Comparison of ENCODE assay signal across 8 cellular contexts in genomic region chr11:57566035-57566504, GRCh38. TPM values are rescaled to one million over a fixed set of nuclear protein-coding genes. Genes with fewer than 3 reads are reported as not detected.
DNase-seq lines count a peak whose midpoint lies in the region; ATAC-seq and TF ChIP-seq lines count a peak whose summit lies in the region.

No MANE protein-coding gene starts in this region.

- ATAC-seq in GM19438 (IDR thresholded peaks at IDR 0.05; ENCODE audit: low read depth, unreplicated experiment), result peak; percentile 53
- ATAC-seq in HG03460 (IDR thresholded peaks at IDR 0.05; ENCODE audit: unreplicated experiment), result peak; percentile 57

- no peaks in the 10 kb centered on the region for H4K20me1 ChIP-seq in SK-N-SH (ENCODE audit: insufficient read depth)

- H3K4me1 ChIP-seq in SK-N-SH (ENCODE audit: control insufficient read depth in 1 of 2, insufficient read depth in 2 of 2, low read depth in 1 of 2, low read length in 1 of 2) (peaks cover 0 to 14% of the 10 kb centered on the region in 2 experiments; a peak in 1 of 4 replicates), tibial artery (peaks cover 0 to 23% (median 12%) of the 10 kb centered on the region in 4 donors)

- H3K4me3 ChIP-seq in SK-N-SH (ENCODE audit: low read depth in 2 of 2, low read length in 1 of 2) (peak overlapping the region; percentile 53 to 82), tibial artery (peak overlapping the region; percentile 72 to 83)

- TF ChIP-seq CTCF in SK-N-SH (IDR thresholded peaks at IDR 0.05), result no peak
- no peak for TF ChIP-seq CTCF in tibial artery (IDR thresholded peaks at IDR 0.05)

- H3K27ac ChIP-seq in SK-N-SH (ENCODE audit: low read depth in 2 of 2, low read length in 1 of 2) (peak overlapping the region; percentile 29 to 36; a peak in 3 of 4 replicates), tibial artery (peak overlapping the region; percentile 67 to 79)

- H3K4me1 Mint-ChIP-seq in dendritic cell treated with granulocyte-macrophage colony-stimulating factor and Interleukin-4, amounts not matched to agents 40 ng/mL and 50 ng/mL, for 4 days (ENCODE audit: low read depth), result peaks cover 51% of the 10 kb centered on the region

- intact Hi-C loops in dendritic cell treated with granulocyte-macrophage colony-stimulating factor and Interleukin-4, amounts not matched to agents 40 ng/mL and 50 ng/mL, for 4 days (cut with micrococcal nuclease), result loop anchor here (2.0 kb wide), 1 partner anchor 35 kb away; the partner anchor contains the start of gene TIMM10
- intact Hi-C loops in tibial artery (cut with DNase I; ENCODE audit: low total_unique reads), result loop anchor here (2.0 kb wide), 1 partner anchor 33 kb away; no protein-coding TSS in a partner anchor

- WGBS in SK-N-SH (ENCODE audit: low lambda C conversion rate), result 92% methylated on average over 3 of the region's 3 CpGs

- H3K9me3 Mint-ChIP-seq in dendritic cell treated with granulocyte-macrophage colony-stimulating factor and Interleukin-4, amounts not matched to agents 40 ng/mL and 50 ng/mL, for 4 days, result no peaks in the 10 kb centered on the region

- DNase-seq in EL (peak; percentile 71), SK-N-SH (no peak), medulla oblongata (ENCODE audit: extremely low spot score) (peak; percentile 92), tibial artery (peak in 1 of 2 donors; percentile 44), mesenteric fat pad (ENCODE audit: low spot score) (no peak)

- H3K27me3 ChIP-seq in SK-N-SH (ENCODE audit: insufficient read depth), result no peaks in the 10 kb centered on the region
- no peaks in the 10 kb centered on the region for H3K27me3 ChIP-seq in tibial artery

- no peak for TF ChIP-seq RAD21 in SK-N-SH (IDR thresholded peaks at IDR 0.05; ENCODE audit: low read length)

- no peaks in the 10 kb centered on the region; the same call in 1 of the 2 replicates for H3K79me2 ChIP-seq in SK-N-SH (ENCODE audit: insufficient read depth)

- CTCF ChIA-PET in SK-N-SH (lab: Yijun Ruan, JAX), result interaction anchor here (1.0 to 1.1 kb wide), 2 partner anchors 76 to 79 kb away, joined by 3 to 6 read pairs; no protein-coding TSS in a partner anchor

- H3K9me2 ChIP-seq in SK-N-SH, result no peaks in the 10 kb centered on the region

- 0 out of 2 replicates have a peak overlapping the region, but pooled peaks have one; percentile 21 for H3K9ac ChIP-seq in SK-N-SH

- no peak for TF ChIP-seq EP300 in SK-N-SH (IDR thresholded peaks at IDR 0.05; ENCODE audit: borderline replicate concordance in 1 of 2, low read depth in 1 of 2, low read length in 1 of 2)

- POLR2A ChIA-PET in SK-N-SH (lab: Yijun Ruan, JAX), result interaction anchor here (0.6 kb wide), 1 partner anchor 36 kb away, joined by 3 read pairs; the partner anchor contains the start of gene TIMM10

- peaks cover 34% of the 10 kb centered on the region for H3K36me3 Mint-ChIP-seq in dendritic cell treated with granulocyte-macrophage colony-stimulating factor and Interleukin-4, amounts not matched to agents 40 ng/mL and 50 ng/mL, for 4 days (ENCODE audit: low read depth)

- H2AFZ ChIP-seq in SK-N-SH (ENCODE audit: low read depth), result peak overlapping the region; percentile 69

- no peaks in the 10 kb centered on the region for H3K9me3 ChIP-seq in SK-N-SH
- no peaks in the 10 kb centered on the region for H3K9me3 ChIP-seq in tibial artery

- no peaks in the 10 kb centered on the region for H3K27me3 Mint-ChIP-seq in dendritic cell treated with granulocyte-macrophage colony-stimulating factor and Interleukin-4, amounts not matched to agents 40 ng/mL and 50 ng/mL, for 4 days

- H3F3A ChIP-seq in SK-N-SH (replicated peaks; ENCODE audit: insufficient read depth), result no peaks in the 10 kb centered on the region

- peak overlapping the region; percentile 95 for H3K4me2 ChIP-seq in SK-N-SH

- peak overlapping the region; percentile 91 for H3K4me3 Mint-ChIP-seq in dendritic cell treated with granulocyte-macrophage colony-stimulating factor and Interleukin-4, amounts not matched to agents 40 ng/mL and 50 ng/mL, for 4 days

- H3K36me3 ChIP-seq in SK-N-SH (replicated peaks in 1 of 2; ENCODE audit: control insufficient read depth in 1 of 2, insufficient read depth in 2 of 2, low read length in 1 of 2), result no peaks in the 10 kb centered on the region
- no peaks in the 10 kb centered on the region for H3K36me3 ChIP-seq in tibial artery

- H3K27ac Mint-ChIP-seq in dendritic cell treated with granulocyte-macrophage colony-stimulating factor and Interleukin-4, amounts not matched to agents 40 ng/mL and 50 ng/mL, for 4 days, result peak overlapping the region; percentile 82

TF ChIP-seq in SK-N-SH, 30 proteins besides CTCF, POLR2A, EP300 and RAD21:
- TF ChIP-seq, protein P1, sequence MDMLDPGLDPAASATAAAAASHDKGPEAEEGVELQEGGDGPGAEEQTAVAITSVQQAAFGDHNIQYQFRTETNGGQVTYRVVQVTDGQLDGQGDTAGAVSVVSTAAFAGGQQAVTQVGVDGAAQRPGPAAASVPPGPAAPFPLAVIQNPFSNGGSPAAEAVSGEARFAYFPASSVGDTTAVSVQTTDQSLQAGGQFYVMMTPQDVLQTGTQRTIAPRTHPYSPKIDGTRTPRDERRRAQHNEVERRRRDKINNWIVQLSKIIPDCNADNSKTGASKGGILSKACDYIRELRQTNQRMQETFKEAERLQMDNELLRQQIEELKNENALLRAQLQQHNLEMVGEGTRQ (IDR thresholded peaks at IDR 0.05; ENCODE audit: borderline replicate concordance, low read depth, low read length), result no peak
- TF ChIP-seq POLR2AphosphoS5 (IDR thresholded peaks at IDR 0.05; ENCODE audit: low read depth, low read length) (0 out of 2 replicates have a peak, but pooled peaks have one; percentile 10), NFIC (IDR thresholded peaks at IDR 0.05; ENCODE audit: borderline replicate concordance) (no peak), YY1 (IDR thresholded peaks at IDR 0.05; ENCODE audit: low read depth) (no peak), EZH2phosphoT487 (IDR thresholded peaks at IDR 0.05; ENCODE audit: borderline replicate concordance, low read depth) (no peak), FOXM1 (IDR thresholded peaks at IDR 0.05; ENCODE audit: low read depth) (no peak), RXRA (IDR thresholded peaks at IDR 0.05; ENCODE audit: borderline replicate concordance, low read depth) (no peak), TAF1 (IDR thresholded peaks at IDR 0.05; ENCODE audit: borderline replicate concordance, low read depth, low read length) (no peak), CHD2 (IDR thresholded peaks at IDR 0.05; ENCODE audit: low read length, partially characterized antibody) (no peak), RFX5 (IDR thresholded peaks at IDR 0.05; ENCODE audit: low read length) (no peak), SMC3 (IDR thresholded peaks at IDR 0.05; ENCODE audit: low read depth, low read length) (no peak)
- TF ChIP-seq, protein P2, sequence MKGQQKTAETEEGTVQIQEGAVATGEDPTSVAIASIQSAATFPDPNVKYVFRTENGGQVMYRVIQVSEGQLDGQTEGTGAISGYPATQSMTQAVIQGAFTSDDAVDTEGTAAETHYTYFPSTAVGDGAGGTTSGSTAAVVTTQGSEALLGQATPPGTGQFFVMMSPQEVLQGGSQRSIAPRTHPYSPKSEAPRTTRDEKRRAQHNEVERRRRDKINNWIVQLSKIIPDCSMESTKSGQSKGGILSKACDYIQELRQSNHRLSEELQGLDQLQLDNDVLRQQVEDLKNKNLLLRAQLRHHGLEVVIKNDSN (IDR thresholded peaks at IDR 0.05; ENCODE audit: borderline replicate concordance, low read depth), result peak; percentile 38; the same call in 1 of the 2 replicates
- TF ChIP-seq, protein P3, sequence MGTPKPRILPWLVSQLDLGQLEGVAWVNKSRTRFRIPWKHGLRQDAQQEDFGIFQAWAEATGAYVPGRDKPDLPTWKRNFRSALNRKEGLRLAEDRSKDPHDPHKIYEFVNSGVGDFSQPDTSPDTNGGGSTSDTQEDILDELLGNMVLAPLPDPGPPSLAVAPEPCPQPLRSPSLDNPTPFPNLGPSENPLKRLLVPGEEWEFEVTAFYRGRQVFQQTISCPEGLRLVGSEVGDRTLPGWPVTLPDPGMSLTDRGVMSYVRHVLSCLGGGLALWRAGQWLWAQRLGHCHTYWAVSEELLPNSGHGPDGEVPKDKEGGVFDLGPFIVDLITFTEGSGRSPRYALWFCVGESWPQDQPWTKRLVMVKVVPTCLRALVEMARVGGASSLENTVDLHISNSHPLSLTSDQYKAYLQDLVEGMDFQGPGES (IDR thresholded peaks at IDR 0.05; ENCODE audit: low read depth, low read length), result no peak

RNA-seq across cellular contexts. Expression of gene UBE2L6, which starts 1.4 kb away (rescaled TPM):
- polyA plus RNA-seq in SK-N-SH (2012; rRNA removed), result 65.9 and 77.0 TPM in 2 replicates
- polyA plus RNA-seq in SK-N-SH (2012; cell fraction: cytosol; rRNA removed), result 57.4 and 64.3 TPM in 2 replicates
- 31.1 and 39.3 TPM in 2 replicates for polyA plus RNA-seq in SK-N-SH (2012; cell fraction: nucleus; rRNA removed)
- total RNA-seq in mesenteric fat pad, result 51.9 TPM

RNA-seq across cellular contexts. Expression of gene SMTNL1, which starts 28.7 kb away (rescaled TPM):
- not detected in 2 replicates for polyA plus RNA-seq in SK-N-SH (2012; rRNA removed)
- polyA plus RNA-seq in SK-N-SH (2012; cell fraction: cytosol; rRNA removed), result not detected in 2 replicates
- polyA plus RNA-seq in SK-N-SH (2012; cell fraction: nucleus; rRNA removed), result not detected in 2 replicates
- total RNA-seq in mesenteric fat pad, result not detected

RNA-seq across cellular contexts. Expression of gene SERPING1, which starts 31.4 kb away (rescaled TPM):
- polyA plus RNA-seq in SK-N-SH (2012; rRNA removed), result 1.9 and 4.5 TPM in 2 replicates
- 2.7 and 3.4 TPM in 2 replicates for polyA plus RNA-seq in SK-N-SH (2012; cell fraction: cytosol; rRNA removed)
- 2.3 and 3.0 TPM in 2 replicates for polyA plus RNA-seq in SK-N-SH (2012; cell fraction: nucleus; rRNA removed)
- total RNA-seq in mesenteric fat pad, result 516 TPM

RNA-seq across cellular contexts. Expression of gene TIMM10, which starts 35.5 kb away (rescaled TPM):
- polyA plus RNA-seq in SK-N-SH (2012; rRNA removed), result 179 and 189 TPM in 2 replicates
- polyA plus RNA-seq in SK-N-SH (2012; cell fraction: cytosol; rRNA removed), result 164 and 176 TPM in 2 replicates
- polyA plus RNA-seq in SK-N-SH (2012; cell fraction: nucleus; rRNA removed), result 53.8 and 76.0 TPM in 2 replicates
- total RNA-seq in mesenteric fat pad, result 48.0 TPM

RNA-seq across cellular contexts. Expression of gene SLC43A1, which starts 50.6 kb away (rescaled TPM):
- 3.7 and 4.4 TPM in 2 replicates for polyA plus RNA-seq in SK-N-SH (2012; rRNA removed)
- 1.7 and 3.2 TPM in 2 replicates for polyA plus RNA-seq in SK-N-SH (2012; cell fraction: cytosol; rRNA removed)
- 11.4 and 13.9 TPM in 2 replicates for polyA plus RNA-seq in SK-N-SH (2012; cell fraction: nucleus; rRNA removed)
- total RNA-seq in mesenteric fat pad, result 8.4 TPM

Comparison
In these comparisons a context has a peak if more than half of its experiments do, and no peak if none do; other contexts are left out.
1. DNase-seq: peak in EL (single experiment) and medulla oblongata (single experiment); none in SK-N-SH (single experiment) and mesenteric fat pad (single experiment).